Comparison of ENCODE assay signal across 17 cellular contexts in genomic region chr4:139564502-139564901, GRCh38. TPM values are rescaled to one million over a fixed set of nuclear protein-coding genes. Genes with fewer than 3 reads are reported as not detected.
A peak's percentile ranks its signal among the peaks of the same experiment; 100 is the strongest.
DNase-seq lines count a peak whose midpoint lies in the region; ATAC-seq and TF ChIP-seq lines count a peak whose summit lies in the region.
"Had no signal": no experiment of that assay in that cellular context is flagged by ENCODE, and none has a peak within 500 bp of the region (broad histone marks: within the 10 kb centered on the region; RNA-seq: fewer than 3 reads in every experiment).

No MANE protein-coding gene starts in this region.

- no peak overlapping the region for H3K4me3 Mint-ChIP-seq in activated CD8-positive, alpha-beta T cell treated with anti-CD3 and anti-CD28 coated beads for 36 hours
- H3K4me3 Mint-ChIP-seq in activated CD8-positive, alpha-beta T cell treated with anti-CD3 and anti-CD28 coated beads, Interleukin-2, amount 10 ng/mL, durations not matched to agents 7 days and 5 days, result no peak overlapping the region
- no peak overlapping the region for H3K4me3 Mint-ChIP-seq in neural progenitor cell
- H3K4me3 Mint-ChIP-seq: activated CD8-positive, alpha-beta memory T cell treated with anti-CD3 and anti-CD28 coated beads, Interleukin-2, amount 10 ng/mL, durations not matched to agents 7 days and 5 days had no signal

- peak; percentile 24 for ATAC-seq in activated CD8-positive, alpha-beta T cell treated with anti-CD3 and anti-CD28 coated beads for 36 hours
- ATAC-seq in activated CD8-positive, alpha-beta T cell treated with anti-CD3 and anti-CD28 coated beads, Interleukin-2, amount 10 ng/mL, durations not matched to agents 7 days and 5 days, result no peak
- no peak for ATAC-seq in GM19351 (IDR thresholded peaks at IDR 0.05; ENCODE audit: unreplicated experiment)
- ATAC-seq: activated CD8-positive, alpha-beta memory T cell treated with anti-CD3 and anti-CD28 coated beads, Interleukin-2, amount 10 ng/mL, durations not matched to agents 7 days and 5 days; left cardiac atrium had no signal

- H4K20me1 ChIP-seq in neural progenitor cell (ENCODE audit: low read depth), result no peaks in the 10 kb centered on the region

- no peak overlapping the region for H3K27ac Mint-ChIP-seq in activated CD8-positive, alpha-beta T cell treated with anti-CD3 and anti-CD28 coated beads for 36 hours
- H3K27ac Mint-ChIP-seq in activated CD8-positive, alpha-beta T cell treated with anti-CD3 and anti-CD28 coated beads, Interleukin-2, amount 10 ng/mL, durations not matched to agents 7 days and 5 days, result no peak overlapping the region
- no peak overlapping the region for H3K27ac Mint-ChIP-seq in neural progenitor cell
- H3K27ac Mint-ChIP-seq: activated CD8-positive, alpha-beta memory T cell treated with anti-CD3 and anti-CD28 coated beads, Interleukin-2, amount 10 ng/mL, durations not matched to agents 7 days and 5 days had no signal

- H3K27me3 ChIP-seq in neural progenitor cell, result peaks cover 15% of the 10 kb centered on the region

- no peaks in the 10 kb centered on the region for H3K36me3 Mint-ChIP-seq in activated CD8-positive, alpha-beta T cell treated with anti-CD3 and anti-CD28 coated beads for 36 hours (ENCODE audit: low read depth)
- H3K36me3 Mint-ChIP-seq in activated CD8-positive, alpha-beta T cell treated with anti-CD3 and anti-CD28 coated beads, Interleukin-2, amount 10 ng/mL, durations not matched to agents 7 days and 5 days (ENCODE audit: low read depth), result peaks cover 2% of the 10 kb centered on the region
- H3K36me3 Mint-ChIP-seq in neural progenitor cell, result no peaks in the 10 kb centered on the region
- H3K36me3 Mint-ChIP-seq: activated CD8-positive, alpha-beta memory T cell treated with anti-CD3 and anti-CD28 coated beads, Interleukin-2, amount 10 ng/mL, durations not matched to agents 7 days and 5 days had no signal

- no peak overlapping the region for H2AFZ ChIP-seq in neural progenitor cell (replicated peaks)

- no peaks in the 10 kb centered on the region for H3K79me2 ChIP-seq in neural progenitor cell (ENCODE audit: low read depth)

- H3K4me1 Mint-ChIP-seq in activated CD8-positive, alpha-beta T cell treated with anti-CD3 and anti-CD28 coated beads for 36 hours (ENCODE audit: low read depth), result peaks cover 11% of the 10 kb centered on the region
- H3K4me1 Mint-ChIP-seq in activated CD8-positive, alpha-beta T cell treated with anti-CD3 and anti-CD28 coated beads, Interleukin-2, amount 10 ng/mL, durations not matched to agents 7 days and 5 days (ENCODE audit: low read depth), result peaks cover 15% of the 10 kb centered on the region
- peaks cover 20% of the 10 kb centered on the region for H3K4me1 Mint-ChIP-seq in neural progenitor cell

- POLR2A ChIA-PET in activated CD8-positive, alpha-beta T cell treated with anti-CD3 and anti-CD28 coated beads for 36 hours (lab: Charles Lee), result no interaction called here
- POLR2A ChIA-PET in activated CD8-positive, alpha-beta T cell treated with anti-CD3 and anti-CD28 coated beads, Interleukin-2, amount 10 ng/mL, durations not matched to agents 7 days and 5 days (lab: Charles Lee), result no interaction called here

- no peaks in the 10 kb centered on the region for H3K9me3 Mint-ChIP-seq in activated CD8-positive, alpha-beta T cell treated with anti-CD3 and anti-CD28 coated beads for 36 hours
- no peaks in the 10 kb centered on the region for H3K9me3 Mint-ChIP-seq in activated CD8-positive, alpha-beta T cell treated with anti-CD3 and anti-CD28 coated beads, Interleukin-2, amount 10 ng/mL, durations not matched to agents 7 days and 5 days (ENCODE audit: insufficient read depth)
- peaks cover 2% of the 10 kb centered on the region for H3K9me3 Mint-ChIP-seq in neural progenitor cell

- H3K9me3 ChIP-seq in neural progenitor cell (ENCODE audit: low read depth), result no peaks in the 10 kb centered on the region
- H3K9me3 ChIP-seq: thoracic aorta had no signal

- peaks cover 11% of the 10 kb centered on the region for H3K4me1 ChIP-seq in neural progenitor cell

- DNase-seq in activated CD8-positive, alpha-beta T cell treated with anti-CD3 and anti-CD28 coated beads for 36 hours, result no peak
- DNase-seq in activated CD8-positive, alpha-beta T cell treated with anti-CD3 and anti-CD28 coated beads, Interleukin-2, amount 10 ng/mL, durations not matched to agents 7 days and 5 days, result no peak
- DNase-seq in Kasumi-1 (lab: John Stamatoyannopoulos, UW) (peak; percentile 25 to 37), cerebellar cortex (ENCODE audit: low spot score) (peak; percentile 16), neural progenitor cell (ENCODE audit: low spot score) (no peak), NCI-H226 (no peak), posterior vena cava (ENCODE audit: low spot score) (no peak)
- DNase-seq: ACHN; activated CD8-positive, alpha-beta memory T cell treated with anti-CD3 and anti-CD28 coated beads, Interleukin-2, amount 10 ng/mL, durations not matched to agents 7 days and 5 days; activated naive CD4-positive, alpha-beta T cell treated with Interleukin-2 at 50 U/mL for 16 hours; head of caudate nucleus; KG1; left cardiac atrium; NCI-H2029 treated with DMSO at 0.1 percent for 48 hours had no signal

- H3F3A ChIP-seq in neural progenitor cell (ENCODE audit: low read depth), result peaks cover 3% of the 10 kb centered on the region

- H3K4me3 ChIP-seq in neural progenitor cell, result no peak overlapping the region
- H3K4me3 ChIP-seq: SK-N-MC, thoracic aorta had no signal

- no peaks in the 10 kb centered on the region for H3K36me3 ChIP-seq in neural progenitor cell
- H3K36me3 ChIP-seq: thoracic aorta had no signal

- H3K4me2 ChIP-seq in neural progenitor cell, result no peak overlapping the region

- CTCF ChIA-PET in activated CD8-positive, alpha-beta T cell treated with anti-CD3 and anti-CD28 coated beads for 36 hours (lab: Charles Lee), result no interaction called here
- CTCF ChIA-PET in activated CD8-positive, alpha-beta T cell treated with anti-CD3 and anti-CD28 coated beads, Interleukin-2, amount 10 ng/mL, durations not matched to agents 7 days and 5 days (lab: Charles Lee), result interaction anchor here (0.5 to 1.2 kb wide), 2 partner anchors 10 to 37 kb away, joined by 3 read pairs; no protein-coding TSS in a partner anchor

- intact Hi-C loops in activated CD8-positive, alpha-beta T cell treated with anti-CD3 and anti-CD28 coated beads for 36 hours (cut with micrococcal nuclease), result no loop called here
- intact Hi-C loops in posterior vena cava (cut with DNase I), result no loop called here

- no peak overlapping the region for H3K9ac ChIP-seq in neural progenitor cell

- no peak for TF ChIP-seq CTCF in activated CD8-positive, alpha-beta T cell treated with anti-CD3 and anti-CD28 coated beads for 36 hours (IDR thresholded peaks at IDR 0.05)
- peak; percentile 30 for TF ChIP-seq CTCF in neural progenitor cell (IDR thresholded peaks at IDR 0.05)

- no peak overlapping the region for H3K27ac ChIP-seq in neural progenitor cell
- H3K27ac ChIP-seq: SK-N-MC, thoracic aorta had no signal

- peaks cover 2% of the 10 kb centered on the region for H3K27me3 Mint-ChIP-seq in activated CD8-positive, alpha-beta T cell treated with anti-CD3 and anti-CD28 coated beads for 36 hours
- H3K27me3 Mint-ChIP-seq in activated CD8-positive, alpha-beta T cell treated with anti-CD3 and anti-CD28 coated beads, Interleukin-2, amount 10 ng/mL, durations not matched to agents 7 days and 5 days (ENCODE audit: low read depth), result peaks cover 8% of the 10 kb centered on the region
- H3K27me3 Mint-ChIP-seq in neural progenitor cell (ENCODE audit: insufficient read depth, low read depth), result peaks cover 2% of the 10 kb centered on the region
- H3K27me3 Mint-ChIP-seq: activated CD8-positive, alpha-beta memory T cell treated with anti-CD3 and anti-CD28 coated beads, Interleukin-2, amount 10 ng/mL, durations not matched to agents 7 days and 5 days had no signal

RNA-seq across cellular contexts. Expression of gene SETD7, which starts 8.5 kb away (rescaled TPM):
- 10 to 100 TPM; 10.4 to 12.1 TPM for total RNA-seq in activated CD8-positive, alpha-beta T cell treated with anti-CD3 and anti-CD28 coated beads for 36 hours
- total RNA-seq in activated CD8-positive, alpha-beta T cell treated with anti-CD3 and anti-CD28 coated beads, Interleukin-2, amount 10 ng/mL, durations not matched to agents 7 days and 5 days, result 1 to 10 TPM; 7.2 to 7.4 TPM
- total RNA-seq in neural progenitor cell (ENCODE audit: low replicate concordance) (4.9 and 8.2 TPM in 2 replicates), posterior vena cava (10 to 100 TPM; 69.0 to 75.4 TPM)

Comparison
In these comparisons a context has a peak if more than half of its experiments do, and no peak if none do; other contexts are left out.
1. DNase-seq: peak in Kasumi-1 (2 of 2) and cerebellar cortex (single experiment); none in activated CD8-positive, alpha-beta T cell treated with anti-CD3 and anti-CD28 coated beads for 36 hours (single experiment), activated CD8-positive, alpha-beta T cell treated with anti-CD3 and anti-CD28 coated beads, Interleukin-2, amount 10 ng/mL, durations not matched to agents 7 days and 5 days (single experiment), neural progenitor cell (single experiment), NCI-H226 (single experiment) and posterior vena cava (single experiment).